ENCODE assay signal across 10 cellular contexts in genomic region chr14:66662374-66662773, GRCh38.
DNase-seq lines count a peak whose midpoint lies in the region; ATAC-seq, FAIRE-seq and TF ChIP-seq lines count a peak whose summit lies in the region.
"Had no signal": no experiment of that assay in that cellular context is flagged by ENCODE, and none has a peak within 500 bp of the region (broad histone marks: within the 10 kb centered on the region; RNA-seq: fewer than 3 reads in every experiment).

No MANE protein-coding gene starts in this region.

- POLR2A ChIA-PET in IMR-90 (lab: Charles Lee; ENCODE audit: unreplicated experiment), result no interaction called here
- POLR2A ChIA-PET in HepG2 (lab: Yijun Ruan, JAX), result no interaction called here

- no peak overlapping the region for H4K5ac ChIP-seq in IMR-90 (ENCODE audit: low read depth, low read length)

- no peak overlapping the region for H3K4me3 Mint-ChIP-seq in Calu3 (ENCODE audit: low read depth, unreplicated experiment)
- H3K4me3 Mint-ChIP-seq: naive thymus-derived CD4-positive, alpha-beta T cell had no signal

- no peak overlapping the region for H2BK20ac ChIP-seq in IMR-90 (ENCODE audit: low read depth, low read length)

- H3K36me3 ChIP-seq in IMR-90 (ENCODE audit: control insufficient read depth, insufficient read depth, low read length) (no peaks in the 10 kb centered on the region), mammary epithelial cell (ENCODE audit: insufficient read depth, low read length) (no peaks in the 10 kb centered on the region), HepG2 (replicated peaks in 1 of 2; ENCODE audit: control insufficient read depth in 1 of 2, insufficient read depth in 2 of 2, low read length in 2 of 2) (no peaks in the 10 kb centered on the region)

- H3K4me2 ChIP-seq in IMR-90 (ENCODE audit: low read depth, low read length) (no peak overlapping the region), mammary epithelial cell (ENCODE audit: insufficient read depth, low read depth, low read length) (no peak overlapping the region), HepG2 (ENCODE audit: low read depth, low read length) (no peak overlapping the region)

- no peak overlapping the region for H3K56ac ChIP-seq in IMR-90 (ENCODE audit: extremely low read depth, insufficient read depth, low read length)

- ATAC-seq in IMR-90 (ENCODE audit: low read depth) (peak; percentile 53; the same call in 1 of the 2 replicates), HepG2 (peak; percentile 61; the same call in 2 of the 3 replicates), HG02885 (IDR thresholded peaks at IDR 0.05; ENCODE audit: poor library complexity, unreplicated experiment) (no peak)
- ATAC-seq: naive thymus-derived CD4-positive, alpha-beta T cell had no signal

- TF ChIP-seq RAD21 in IMR-90 (IDR thresholded peaks at IDR 0.05; ENCODE audit: low read length), result peak; percentile 31
- TF ChIP-seq RAD21 in HepG2 (CRISPR knock-in tag; IDR thresholded peaks at IDR 0.05), result no peak

- no peak overlapping the region for H3K18ac ChIP-seq in IMR-90 (ENCODE audit: low read depth, low read length)

- H3K4me1 ChIP-seq in IMR-90 (ENCODE audit: control insufficient read depth, insufficient read depth, low read length) (no peaks in the 10 kb centered on the region), mammary epithelial cell (ENCODE audit: insufficient read depth, low read length) (no peaks in the 10 kb centered on the region), HepG2 (ENCODE audit: insufficient read depth, low read length) (no peaks in the 10 kb centered on the region)

- TF ChIP-seq POLR2A in IMR-90 (IDR thresholded peaks at IDR 0.05; ENCODE audit: low read depth, low read length) (no peak), HepG2 (IDR thresholded peaks at IDR 0.05; ENCODE audit: insufficient read depth in 1 of 2, low read depth in 2 of 2, low read length in 2 of 2) (no peak)

- BruUV-seq in Calu3 (replicated peaks; lab: Mats Ljungman, UMichigan) (no TSS peak), IMR-90 (replicated peaks; lab: Mats Ljungman, UMichigan) (no TSS peak), mammary epithelial cell (replicated peaks; lab: Mats Ljungman, UMichigan) (no TSS peak), HepG2 (replicated peaks; lab: Mats Ljungman, UMichigan) (no TSS peak)

- no peak overlapping the region for H2AK5ac ChIP-seq in IMR-90 (ENCODE audit: low read depth, low read length)

- H3K79me2 ChIP-seq in mammary epithelial cell (ENCODE audit: insufficient read depth, low read length) (peaks cover 33% of the 10 kb centered on the region), HepG2 (ENCODE audit: insufficient read depth, low read length) (no peaks in the 10 kb centered on the region)

- H3K27ac ChIP-seq in IMR-90 (ENCODE audit: insufficient read depth, low read length), result no peak overlapping the region
- no peak overlapping the region for H3K27ac ChIP-seq in mammary epithelial cell (ENCODE audit: insufficient read depth, low read depth, low read length)
- H3K27ac ChIP-seq in HepG2 (ENCODE audit: extremely low read length, insufficient read depth, low read length), result no peak overlapping the region

- no peak overlapping the region for H2BK120ac ChIP-seq in IMR-90 (ENCODE audit: low read depth, low read length)

- peak; percentile 39 for DNase-seq in Calu3
- no peak for DNase-seq in IMR-90
- DNase-seq in mammary epithelial cell, result peak; percentile 37
- DNase-seq in HepG2 (ENCODE audit: low spot score), result peak; percentile 10
- no peak for DNase-seq in ecto neural progenitor cell (ENCODE audit: low spot score)
- no peak for DNase-seq in D341Med (ENCODE audit: low spot score)
- no peak for DNase-seq in HUDEP-2 (lab: John Stamatoyannopoulos, UW; ENCODE audit: unreplicated experiment in 76 of 76)
- DNase-seq: activated gamma-delta T cell treated with Interleukin-2 at 50 U/mL for 16 hours; naive thymus-derived CD4-positive, alpha-beta T cell had no signal

- no peak overlapping the region for H2AK9ac ChIP-seq in IMR-90 (replicated peaks; ENCODE audit: low read depth, low read length, poor library complexity)

- TF ChIP-seq EP300 in HepG2 (IDR thresholded peaks at IDR 0.05; ENCODE audit: low read depth in 2 of 2, low read length in 2 of 2) (no peak), HepG2 (CRISPR knock-in tag; IDR thresholded peaks at IDR 0.05; ENCODE audit: borderline replicate concordance) (no peak)

- H3K27me3 ChIP-seq in IMR-90 (ENCODE audit: control insufficient read depth, insufficient read depth, low read length) (no peaks in the 10 kb centered on the region), mammary epithelial cell (ENCODE audit: insufficient read depth, low read length) (no peaks in the 10 kb centered on the region), HepG2 (ENCODE audit: control insufficient read depth in 1 of 2, insufficient read depth in 2 of 2, low read length in 2 of 2) (no peaks in the 10 kb centered on the region)

- H3K4ac ChIP-seq in IMR-90 (ENCODE audit: low read depth, low read length), result no peak overlapping the region

- no peak overlapping the region for H3K14ac ChIP-seq in IMR-90 (replicated peaks; ENCODE audit: low read depth, low read length)

- no peak overlapping the region for H4K8ac ChIP-seq in IMR-90 (ENCODE audit: low read depth in 2 of 2, low read length in 2 of 2)

- H4K20me1 ChIP-seq in IMR-90 (ENCODE audit: insufficient read depth, low read length) (no peaks in the 10 kb centered on the region), mammary epithelial cell (ENCODE audit: insufficient read depth, low read length) (no peaks in the 10 kb centered on the region), HepG2 (ENCODE audit: insufficient read depth, low read length) (no peaks in the 10 kb centered on the region)

- TF ChIP-seq CTCF in Calu3 (IDR thresholded peaks at IDR 0.05; ENCODE audit: unreplicated experiment) (peak; percentile 45), IMR-90 (conservative IDR thresholded peaks at IDR 0.05; ENCODE audit: low read depth, low read length) (peak; percentile 32), mammary epithelial cell (conservative IDR thresholded peaks at IDR 0.05 in 1 of 2, IDR thresholded peaks at IDR 0.05 in 1 of 2; ENCODE audit: extremely low read depth in 1 of 2, insufficient read depth in 1 of 2, low read depth in 1 of 2, low read length in 2 of 2) (peak; percentile 56 to 59), HepG2 (CRISPR knock-in tag; IDR thresholded peaks at IDR 0.05) (peak; percentile 57)

- no CpG with 5 or more reads among the region's 4 CpGs for WGBS in IMR-90 (ENCODE audit: extremely low coverage in 2 of 2, insufficient read length in 1 of 2), 2 experiments
- WGBS in mammary epithelial cell (ENCODE audit: low coverage, missing lambda C conversion rate), result 57% methylated on average over 4 of the region's 4 CpGs
- WGBS in HepG2 (ENCODE audit: low lambda C conversion rate), result 77% methylated on average over 4 of the region's 4 CpGs

- no peaks in the 10 kb centered on the region for H3K79me1 ChIP-seq in IMR-90 (ENCODE audit: low read depth in 1 of 2, low read length in 2 of 2)

- dilution Hi-C loops in IMR-90 (cut with HindIII; ENCODE audit: low sequenced_read_pairs, unreplicated experiment) (no loop called here), mammary epithelial cell (cut with HindIII; ENCODE audit: low sequenced_read_pairs) (no loop called here)

- H3K27ac Mint-ChIP-seq in Calu3 (ENCODE audit: unreplicated experiment), result peak overlapping the region; percentile 1
- H3K27ac Mint-ChIP-seq: naive thymus-derived CD4-positive, alpha-beta T cell had no signal

- peaks cover 8% of the 10 kb centered on the region for H3K4me1 Mint-ChIP-seq in Calu3 (ENCODE audit: low read depth, unreplicated experiment)

- H2AFZ ChIP-seq in IMR-90 (replicated peaks; ENCODE audit: low read length, poor library complexity) (no peak overlapping the region), mammary epithelial cell (ENCODE audit: low read depth, low read length) (no peak overlapping the region), HepG2 (ENCODE audit: low read length) (no peak overlapping the region)

- no peak overlapping the region for H2BK15ac ChIP-seq in IMR-90 (ENCODE audit: low read depth, low read length)

- no peak overlapping the region for H3K9ac ChIP-seq in IMR-90 (ENCODE audit: low read depth, low read length)
- no peak overlapping the region for H3K9ac ChIP-seq in mammary epithelial cell (ENCODE audit: insufficient read depth, low read length)
- H3K9ac ChIP-seq in HepG2 (ENCODE audit: insufficient read depth, low read depth, low read length), result no peak overlapping the region

- CTCF ChIA-PET in Calu3 (lab: Charles Lee), result interaction anchor here (1.2 kb wide), 1 partner anchor 38 kb away, joined by 11 read pairs; no protein-coding TSS in a partner anchor
- CTCF ChIA-PET in IMR-90 (lab: Yijun Ruan, JAX), result no interaction called here
- CTCF ChIA-PET in mammary epithelial cell (lab: Charles Lee; ENCODE audit: low non-redundant PET), result no interaction called here
- CTCF ChIA-PET in HepG2 (lab: Yijun Ruan, JAX; ENCODE audit: low intra/inter-chr PET ratio, low total read pairs), result interaction anchor here (0.7 to 1.6 kb wide), 3 partner anchors 38 to 260 kb away, joined by 3 to 9 read pairs (median 9); no protein-coding TSS in a partner anchor

- H3K9me3 Mint-ChIP-seq in Calu3 (ENCODE audit: low read depth, unreplicated experiment), result peaks cover 3% of the 10 kb centered on the region

- no peak overlapping the region for H3K4me3 ChIP-seq in IMR-90 (ENCODE audit: insufficient read depth, low read depth, low read length)
- no peak overlapping the region for H3K4me3 ChIP-seq in mammary epithelial cell (replicated peaks in 1 of 3; ENCODE audit: insufficient read depth in 1 of 3, low read depth in 2 of 3, low read length in 3 of 3)
- H3K4me3 ChIP-seq in HepG2 (replicated peaks in 1 of 3; ENCODE audit: insufficient read depth in 1 of 3, low read depth in 2 of 3, low read length in 3 of 3), result no peak overlapping the region

- FAIRE-seq in HepG2 (lab: Jason Lieb, UNC), result peak; percentile 71

- H3K27me3 Mint-ChIP-seq in Calu3 (ENCODE audit: unreplicated experiment), result no peaks in the 10 kb centered on the region
- H3K27me3 Mint-ChIP-seq: naive thymus-derived CD4-positive, alpha-beta T cell had no signal

- H3K36me3 Mint-ChIP-seq in Calu3 (ENCODE audit: insufficient read depth, unreplicated experiment), result no peaks in the 10 kb centered on the region

- H2BK5ac ChIP-seq in IMR-90 (ENCODE audit: low read depth, low read length, poor library complexity, severe bottlenecking), result no peak overlapping the region

- in situ Hi-C loops in IMR-90 (cut with MboI; ENCODE audit: low sequenced_read_pairs), result no loop called here
- in situ Hi-C loops in mammary epithelial cell (cut with MboI; ENCODE audit: low sequenced_read_pairs in 2 of 2), result no loop called here
- in situ Hi-C loops in HepG2 (cut with HindIII; ENCODE audit: extremely low pct_ligation_motif_present, low pct_unique_long_range_greater_than_20kb), result no loop called here

- H3K9me3 ChIP-seq in IMR-90 (ENCODE audit: control insufficient read depth, insufficient read depth, low read length) (no peaks in the 10 kb centered on the region; the same call in 1 of the 2 replicates), mammary epithelial cell (replicated peaks; ENCODE audit: insufficient read depth, low read length) (peaks cover 4% of the 10 kb centered on the region), HepG2 (ENCODE audit: low read length) (peaks cover 15% of the 10 kb centered on the region)

- intact Hi-C loops in Calu3 (cut with micrococcal nuclease; ENCODE audit: unreplicated experiment) (loop anchor here (1.0 to 5.0 kb wide), 3 partner anchors 38 to 260 kb away; no protein-coding TSS in a partner anchor), IMR-90 (cut with micrococcal nuclease) (loop anchor here (5.0 kb wide), 1 partner anchor 165 kb away; no protein-coding TSS in a partner anchor), mammary epithelial cell (cut with micrococcal nuclease) (loop anchor here (1.0 kb wide), 2 partner anchors 38 to 167 kb away; no protein-coding TSS in a partner anchor), HepG2 (cut with micrococcal nuclease; ENCODE audit: unreplicated experiment) (loop anchor here (1.0 to 5.0 kb wide), 3 partner anchors 38 to 260 kb away; no protein-coding TSS in a partner anchor)

- H3K9me1 ChIP-seq in IMR-90 (ENCODE audit: insufficient read depth, low read length), result no peaks in the 10 kb centered on the region

- H3K23ac ChIP-seq in IMR-90 (ENCODE audit: low read depth, low read length), result no peak overlapping the region

- no peak overlapping the region for H4K91ac ChIP-seq in IMR-90 (ENCODE audit: insufficient read depth, low read depth, low read length)

Comparison
In these comparisons a context has a peak if more than half of its experiments do, and no peak if none do; other contexts are left out.
1. DNase-seq: peak in Calu3 (single experiment), mammary epithelial cell (single experiment) and HepG2 (single experiment); none in IMR-90 (single experiment), ecto neural progenitor cell (single experiment), D341Med (single experiment) and HUDEP-2 (0 of 76).
2. CTCF ChIA-PET loops: an anchor here in Calu3 (1.2 kb wide) and HepG2 (0.7 to 1.6 kb wide); none called in IMR-90 and mammary epithelial cell.
3. Peak in every context shown above with its lines, with median percentiles within 50 percentile points of each other: CTCF ChIP-seq.